Comparison of ENCODE assay signal across 9 cellular contexts in genomic region chr9:751137-752051, GRCh38.
A peak's percentile ranks its signal among the peaks of the same experiment; 100 is the strongest.
DNase-seq lines count a peak whose midpoint lies in the region; ATAC-seq, FAIRE-seq and TF ChIP-seq lines count a peak whose summit lies in the region.
"Had no signal": no experiment of that assay in that cellular context is flagged by ENCODE, and none has a peak within 500 bp of the region (broad histone marks: within the 10 kb centered on the region; RNA-seq: fewer than 3 reads in every experiment).

No MANE protein-coding gene starts in this region.

- H3K4me3 ChIP-seq in PC-3 (ENCODE audit: low read length) (peak overlapping the region; percentile 25; the same call in 1 of the 2 replicates), upper lobe of right lung (no peak overlapping the region)

- no peak for TF ChIP-seq CTCF in PC-3 (conservative IDR thresholded peaks at IDR 0.05; ENCODE audit: low read depth, low read length)
- no peak for TF ChIP-seq CTCF in foreskin keratinocyte (conservative IDR thresholded peaks at IDR 0.05)
- no peak for TF ChIP-seq CTCF in upper lobe of right lung (IDR thresholded peaks at IDR 0.05)

- H3K27me3 ChIP-seq in PC-3 (ENCODE audit: low read length), result no peaks in the 10 kb centered on the region
- no peaks in the 10 kb centered on the region for H3K27me3 ChIP-seq in foreskin keratinocyte
- no peaks in the 10 kb centered on the region for H3K27me3 ChIP-seq in upper lobe of right lung

- H3K9me3 Mint-ChIP-seq in activated naive CD4-positive, alpha-beta T cell treated with anti-CD3 and anti-CD28 coated beads, Interleukin-2, amount 50 U/mL, for 24 hours, result no peaks in the 10 kb centered on the region
- H3K9me3 Mint-ChIP-seq in stimulated activated effector memory CD8-positive, alpha-beta T cell treated with anti-CD3 and anti-CD28 coated beads, Interleukin-12 subunit alpha, Interleukin-12 subunit beta, amount 100 ng/mL, for 72 hours, result no peaks in the 10 kb centered on the region

- H3K4me2 ChIP-seq in PC-3 (ENCODE audit: low read length), result peak overlapping the region; percentile 72

- H3K27ac ChIP-seq in PC-3 (ENCODE audit: low read length) (peak overlapping the region; percentile 94), foreskin keratinocyte (peak overlapping the region; percentile 90), upper lobe of right lung (peak overlapping the region; percentile 21)

- H3K9me3 ChIP-seq in PC-3 (ENCODE audit: low read length) (no peaks in the 10 kb centered on the region), upper lobe of right lung (no peaks in the 10 kb centered on the region)

- no peak for TF ChIP-seq POLR2A in H54 (IDR thresholded peaks at IDR 0.05; ENCODE audit: low read depth, low read length)

- H3K4me1 ChIP-seq in PC-3 (ENCODE audit: insufficient read depth, low read length), result peaks cover 30% of the 10 kb centered on the region
- H3K4me1 ChIP-seq in foreskin keratinocyte, result peaks cover 54% of the 10 kb centered on the region
- H3K4me1 ChIP-seq in upper lobe of right lung, result peaks cover 40% of the 10 kb centered on the region

- no peaks in the 10 kb centered on the region for H3K27me3 Mint-ChIP-seq in activated naive CD4-positive, alpha-beta T cell treated with anti-CD3 and anti-CD28 coated beads, Interleukin-2, amount 50 U/mL, for 24 hours

- intact Hi-C loops in PC-3 (cut with micrococcal nuclease) (loop anchor here (2.0 kb wide), 2 partner anchors 13 to 67 kb away; no protein-coding TSS in a partner anchor), upper lobe of right lung (cut with DNase I) (no loop called here)

- no peaks in the 10 kb centered on the region for H4K20me1 ChIP-seq in PC-3 (ENCODE audit: low read length)

- no peak for DNase-seq in activated naive CD4-positive, alpha-beta T cell (lab: John Stamatoyannopoulos, UW)
- peak; percentile 65 for DNase-seq in PC-3
- peak; percentile 70 to 85 for DNase-seq in foreskin keratinocyte
- no peak for DNase-seq in upper lobe of right lung
- no peak for DNase-seq in stimulated activated effector memory CD8-positive, alpha-beta T cell treated with anti-CD3 and anti-CD28 coated beads, Interleukin-12 subunit alpha, Interleukin-12 subunit beta, amount 100 ng/mL, for 72 hours (ENCODE audit: low spot score in 2 of 2)
- no peak for DNase-seq in H54 (ENCODE audit: insufficient read length, low spot score)
- no peak for DNase-seq in Ammon's horn (ENCODE audit: low spot score)
- DNase-seq: effector CD8-positive, alpha-beta T cell had no signal

- peak; percentile 56 for ATAC-seq in PC-3
- peak; percentile 51 for ATAC-seq in foreskin keratinocyte
- peak; percentile 82 for ATAC-seq in upper lobe of right lung
- no peak for ATAC-seq in stimulated activated effector memory CD8-positive, alpha-beta T cell treated with anti-CD3 and anti-CD28 coated beads, Interleukin-12 subunit alpha, Interleukin-12 subunit beta, amount 100 ng/mL, for 72 hours

- H3K36me3 ChIP-seq in PC-3 (ENCODE audit: low read depth, low read length) (no peaks in the 10 kb centered on the region), upper lobe of right lung (peaks cover 11% of the 10 kb centered on the region)

- H3K36me3 Mint-ChIP-seq in activated naive CD4-positive, alpha-beta T cell treated with anti-CD3 and anti-CD28 coated beads, Interleukin-2, amount 50 U/mL, for 24 hours, result no peaks in the 10 kb centered on the region
- H3K36me3 Mint-ChIP-seq in stimulated activated effector memory CD8-positive, alpha-beta T cell treated with anti-CD3 and anti-CD28 coated beads, Interleukin-12 subunit alpha, Interleukin-12 subunit beta, amount 100 ng/mL, for 72 hours, result no peaks in the 10 kb centered on the region

- BruUV-seq in PC-3 (replicated peaks; lab: Mats Ljungman, UMichigan), result no TSS peak

- POLR2A ChIA-PET in PC-3 (lab: Charles Lee; ENCODE audit: unreplicated experiment), result interaction anchor here (0.6 kb wide), 1 partner anchor 11 kb away, joined by 4 read pairs; no protein-coding TSS in a partner anchor

- no peaks in the 10 kb centered on the region for H3K79me2 ChIP-seq in PC-3 (ENCODE audit: low read length)

- H3K4me3 Mint-ChIP-seq in activated naive CD4-positive, alpha-beta T cell treated with anti-CD3 and anti-CD28 coated beads, Interleukin-2, amount 50 U/mL, for 24 hours, result no peak overlapping the region
- H3K4me3 Mint-ChIP-seq in stimulated activated effector memory CD8-positive, alpha-beta T cell treated with anti-CD3 and anti-CD28 coated beads, Interleukin-12 subunit alpha, Interleukin-12 subunit beta, amount 100 ng/mL, for 72 hours, result no peak overlapping the region

- CTCF ChIA-PET in PC-3 (lab: Charles Lee), result no interaction called here

- H3F3A ChIP-seq in PC-3 (ENCODE audit: low read length, unreplicated experiment), result peaks cover 6% of the 10 kb centered on the region

- no peak for FAIRE-seq in H54 (lab: Jason Lieb, UNC)

- H2AFZ ChIP-seq in PC-3 (ENCODE audit: low read length), result no peak overlapping the region

- H3K4me1 Mint-ChIP-seq in activated naive CD4-positive, alpha-beta T cell treated with anti-CD3 and anti-CD28 coated beads, Interleukin-2, amount 50 U/mL, for 24 hours, result peaks cover 49% of the 10 kb centered on the region
- peaks cover 32% of the 10 kb centered on the region for H3K4me1 Mint-ChIP-seq in stimulated activated effector memory CD8-positive, alpha-beta T cell treated with anti-CD3 and anti-CD28 coated beads, Interleukin-12 subunit alpha, Interleukin-12 subunit beta, amount 100 ng/mL, for 72 hours

- H3K9ac ChIP-seq in PC-3 (ENCODE audit: low read length), result peak overlapping the region; percentile 51; the same call in 1 of the 2 replicates

- H3K9me2 ChIP-seq in PC-3 (replicated peaks; ENCODE audit: low read length), result no peaks in the 10 kb centered on the region

- H3K27ac Mint-ChIP-seq in activated naive CD4-positive, alpha-beta T cell treated with anti-CD3 and anti-CD28 coated beads, Interleukin-2, amount 50 U/mL, for 24 hours, result peak overlapping the region; percentile 6
- no peak overlapping the region for H3K27ac Mint-ChIP-seq in stimulated activated effector memory CD8-positive, alpha-beta T cell treated with anti-CD3 and anti-CD28 coated beads, Interleukin-12 subunit alpha, Interleukin-12 subunit beta, amount 100 ng/mL, for 72 hours

Comparison
In these comparisons a context has a peak if more than half of its experiments do, and no peak if none do; other contexts are left out.
1. DNase-seq: peak in PC-3 (single experiment) and foreskin keratinocyte (2 of 2); none in activated naive CD4-positive, alpha-beta T cell (0 of 4), upper lobe of right lung (single experiment), stimulated activated effector memory CD8-positive, alpha-beta T cell treated with anti-CD3 and anti-CD28 coated beads, Interleukin-12 subunit alpha, Interleukin-12 subunit beta, amount 100 ng/mL, for 72 hours (0 of 2), H54 (single experiment) and Ammon's horn (single experiment).
2. H3K27ac ChIP-seq: peak in every context shown above with its lines; median percentile 94 in PC-3; 90 in foreskin keratinocyte; 21 in upper lobe of right lung.